ENCODE assay signal across 23 cellular contexts in genomic region chr6:155635416-155635815, GRCh38.
"Had no signal": no experiment of that assay in that cellular context is flagged by ENCODE, and none has a peak within 500 bp of the region (broad histone marks: within the 10 kb centered on the region; RNA-seq: fewer than 3 reads in every experiment).

No MANE protein-coding gene starts in this region.

- H3K9me3 ChIP-seq: mucosa of descending colon, ovary, thoracic aorta, upper lobe of right lung had no signal

- H3K27ac ChIP-seq: left ventricle myocardium inferior, ovary, skin epidermis, suprapubic skin, thoracic aorta, tibial artery, upper lobe of right lung had no signal

- FAIRE-seq: islet of Langerhans, kidney, urothelium cell line had no signal

- DNase-seq: hypothalamus; immature natural killer cell; kidney; left ventricle myocardium inferior; midbrain; mucosa of descending colon; naive thymus-derived CD4-positive, alpha-beta T cell; ovary; right cardiac atrium; stimulated activated CD4-positive, alpha-beta T cell treated with anti-CD3 and anti-CD28 coated beads, Interleukin-12 subunit alpha, Interleukin-12 subunit beta, amount 100 ng/mL, for 4 hours; stimulated activated CD4-positive, alpha-beta T cell treated with anti-CD3 and anti-CD28 coated beads, Interleukin-15, amount 100 ng/mL, for 24 hours; stimulated activated CD4-positive, alpha-beta T cell treated with anti-CD3 and anti-CD28 coated beads, Interleukin-2, amount 100 ng/mL, for 24 hours; stimulated activated CD4-positive, alpha-beta T cell treated with anti-CD3 and anti-CD28 coated beads, Interleukin-4, amount 100 ng/mL, for 1 hour; stimulated activated naive CD4-positive, alpha-beta T cell; tibial artery; trophoblast cell; upper lobe of right lung had no signal

- H3K27me3 ChIP-seq: ovary, suprapubic skin, tibial artery, upper lobe of right lung had no signal

- H3K36me3 ChIP-seq: left ventricle myocardium inferior, ovary, suprapubic skin, thoracic aorta, tibial artery, upper lobe of right lung had no signal

- H3K4me1 ChIP-seq: left ventricle myocardium inferior, suprapubic skin, tibial artery, upper lobe of right lung had no signal

- H3K4me3 ChIP-seq: left ventricle myocardium inferior, lung, mucosa of descending colon, ovary, skin epidermis, suprapubic skin, thoracic aorta, tibial artery, upper lobe of right lung had no signal
